8 cellular contexts compared by ENCODE assay signal in genomic region chr6:17986656-17987575, GRCh38. TPM values are rescaled to one million over a fixed set of nuclear protein-coding genes. Genes with fewer than 3 reads are reported as not detected.
DNase-seq lines count a peak whose midpoint lies in the region; ATAC-seq, FAIRE-seq and TF ChIP-seq lines count a peak whose summit lies in the region.

No MANE protein-coding gene starts in this region.

- no peaks in the 10 kb centered on the region for H3K9me2 ChIP-seq in PC-9 (ENCODE audit: insufficient read depth)

- H2AFZ ChIP-seq in PC-9 = peak overlapping the region; percentile 89

- H3K9ac ChIP-seq in BLaER1 treated with 17β-estradiol and CSF1 and Interleukin-3, amounts not matched to agents 10 nM and 100 nM = peak overlapping the region; percentile 86 to 95 (median 91)
- peak overlapping the region; percentile 76 to 93 (median 91) for H3K9ac ChIP-seq in skeletal muscle tissue (ENCODE audit: low read depth in 1 of 3, low read length in 3 of 3)

- H3K36me3 ChIP-seq in BLaER1 treated with 17β-estradiol and CSF1 and Interleukin-3, amounts not matched to agents 10 nM and 100 nM = peaks cover 0 to 20% (median 10%) of the 10 kb centered on the region in 11 experiments; a peak in 10 of 22 replicates
- no peaks in the 10 kb centered on the region for H3K36me3 ChIP-seq in PC-9 (ENCODE audit: low read depth)
- H3K36me3 ChIP-seq in skeletal muscle tissue (ENCODE audit: control insufficient read depth in 3 of 3, insufficient read depth in 3 of 3, low read length in 3 of 3) = peaks cover 0 to 3% (median 0%) of the 10 kb centered on the region in 3 donors

- H3K4me3 ChIP-seq in BLaER1 treated with 17β-estradiol and CSF1 and Interleukin-3, amounts not matched to agents 10 nM and 100 nM = peak overlapping the region; percentile 77 to 90 (median 85)
- H3K4me3 ChIP-seq in PC-9 = peak overlapping the region; percentile 98
- peak overlapping the region; percentile 87 to 92 (median 90) for H3K4me3 ChIP-seq in skeletal muscle tissue (ENCODE audit: low read length in 3 of 3)

- FAIRE-seq in D721Med (lab: Jason Lieb, UNC) = no peak

- peaks cover 0 to 27% (median 21%) of the 10 kb centered on the region in 11 experiments; a peak in 15 of 22 replicates for H3K27me3 ChIP-seq in BLaER1 treated with 17β-estradiol and CSF1 and Interleukin-3, amounts not matched to agents 10 nM and 100 nM
- H3K27me3 ChIP-seq in PC-9 (ENCODE audit: insufficient read depth, low read depth) (no peaks in the 10 kb centered on the region), skeletal muscle tissue (ENCODE audit: control insufficient read depth in 3 of 3, insufficient read depth in 3 of 3, low read length in 3 of 3) (no peaks in the 10 kb centered on the region)

- ATAC-seq in GM18867 (IDR thresholded peaks at IDR 0.05; ENCODE audit: unreplicated experiment) (peak; percentile 28), HG03066 (IDR thresholded peaks at IDR 0.05; ENCODE audit: low read depth, unreplicated experiment) (peak; percentile 20)

- POLR2A ChIA-PET in PC-9 (lab: Charles Lee; ENCODE audit: unreplicated experiment) = interaction anchor here (0.5 to 0.6 kb wide), 2 partner anchors 58 to 134 kb away, joined by 3 to 4 read pairs; no protein-coding TSS in a partner anchor

- CTCF ChIA-PET in PC-9 (lab: Charles Lee) = interaction anchor here (0.6 to 1.3 kb wide), 6 partner anchors 55 to 387 kb away, joined by 3 to 9 read pairs (median 4); partner anchors contain the start of genes FAM8A1 and NHLRC1

- peak in 1 of 2 experiments; percentile 41 for DNase-seq in PC-9
- DNase-seq in cerebellar cortex (ENCODE audit: low spot score) = peak; percentile 60
- DNase-seq in islet precursor cell = peak; percentile 80
- DNase-seq in D721Med (ENCODE audit: insufficient read length, low spot score) = no peak

- H4K20me1 ChIP-seq in BLaER1 treated with 17β-estradiol and CSF1 and Interleukin-3, amounts not matched to agents 10 nM and 100 nM = peaks cover 5 to 39% (median 30%) of the 10 kb centered on the region in 11 experiments; a peak in 19 of 22 replicates
- no peaks in the 10 kb centered on the region for H4K20me1 ChIP-seq in PC-9 (ENCODE audit: insufficient read depth)

- no peaks in the 10 kb centered on the region for H3K9me3 ChIP-seq in BLaER1 treated with 17β-estradiol and CSF1 and Interleukin-3, amounts not matched to agents 10 nM and 100 nM (replicated peaks in 1 of 11)
- H3K9me3 ChIP-seq in PC-9 (ENCODE audit: insufficient read depth, low read depth) = no peaks in the 10 kb centered on the region
- no peaks in the 10 kb centered on the region for H3K9me3 ChIP-seq in skeletal muscle tissue (ENCODE audit: control insufficient read depth in 3 of 3, low read length in 3 of 3)

- BruUV-seq in PC-9 (replicated peaks; lab: Mats Ljungman, UMichigan) = no TSS peak

- H3K27ac ChIP-seq in BLaER1 treated with 17β-estradiol and CSF1 and Interleukin-3, amounts not matched to agents 10 nM and 100 nM = peak overlapping the region; percentile 80 to 95 (median 91)
- H3K27ac ChIP-seq in PC-9 (peak overlapping the region; percentile 45; the same call in 1 of the 2 replicates), skeletal muscle tissue (ENCODE audit: low read depth, low read length) (peak overlapping the region; percentile 82)

- H3F3A ChIP-seq in PC-9 (ENCODE audit: insufficient read depth, low read depth) = peaks cover 18% of the 10 kb centered on the region

- peaks cover 21 to 68% (median 59%) of the 10 kb centered on the region in 10 experiments for H3K4me1 ChIP-seq in BLaER1 treated with 17β-estradiol and CSF1 and Interleukin-3, amounts not matched to agents 10 nM and 100 nM
- H3K4me1 ChIP-seq in PC-9 (replicated peaks; ENCODE audit: insufficient read depth) (peaks cover 55% of the 10 kb centered on the region), skeletal muscle tissue (ENCODE audit: control insufficient read depth in 3 of 3, insufficient read depth in 3 of 3, low read length in 3 of 3) (peaks cover 18 to 26% (median 23%) of the 10 kb centered on the region in 3 donors)

- TF ChIP-seq CTCF in PC-9 (conservative IDR thresholded peaks at IDR 0.05) (no peak), D721Med (IDR thresholded peaks at IDR 0.05; ENCODE audit: insufficient read depth, missing control alignments) (no peak)

- intact Hi-C loops in PC-9 (cut with micrococcal nuclease; ENCODE audit: unreplicated experiment) = loop anchor here (2.0 to 5.0 kb wide), 3 partner anchors 55 to 122 kb away; no protein-coding TSS in a partner anchor

- peaks cover 53% of the 10 kb centered on the region for H3K79me2 ChIP-seq in PC-9 (ENCODE audit: low read depth)

- peak overlapping the region; percentile 82 to 97 (median 87) for H3K4me2 ChIP-seq in BLaER1 treated with 17β-estradiol and CSF1 and Interleukin-3, amounts not matched to agents 10 nM and 100 nM
- peak overlapping the region; percentile 95 for H3K4me2 ChIP-seq in PC-9

RNA-seq across cellular contexts. Expression of gene KIF13A, which starts 0.5 kb away (rescaled TPM):
- total RNA-seq in PC-9 (2021) (48.6 and 52.2 TPM in 2 replicates), skeletal muscle tissue (44.9 TPM)
